ENCODE assay signal across 20 cellular contexts in genomic region chr16:19289805-19290490, GRCh38. TPM values are rescaled to one million over a fixed set of nuclear protein-coding genes. Genes with fewer than 3 reads are reported as not detected.
DNase-seq lines count a peak whose midpoint lies in the region; TF ChIP-seq lines count a peak whose summit lies in the region.
"Had no signal": no experiment of that assay in that cellular context is flagged by ENCODE, and none has a peak within 500 bp of the region (broad histone marks: within the 10 kb centered on the region; RNA-seq: fewer than 3 reads in every experiment).

No MANE protein-coding gene starts in this region.

- peaks cover 53% of the 10 kb centered on the region for H3K4me1 Mint-ChIP-seq in brain
- H3K4me1 Mint-ChIP-seq in nephron progenitor cell = peaks cover 66% of the 10 kb centered on the region

- peak overlapping the region; percentile 53 for H3K27ac ChIP-seq in HUES64 (ENCODE audit: low read depth, low read length)
- no peak overlapping the region for H3K27ac ChIP-seq in effector memory CD4-positive, alpha-beta T cell (ENCODE audit: insufficient read depth, low read length, poor library complexity, severe bottlenecking)
- H3K27ac ChIP-seq: colonic mucosa, sigmoid colon had no signal

- 66% methylated on average over 7 of the region's 7 CpGs for WGBS in HUES64

- H3K27ac Mint-ChIP-seq in brain (peak overlapping the region; percentile 39 to 85 (median 65)), nephron progenitor cell (peak overlapping the region; percentile 96)
- H3K27ac Mint-ChIP-seq: activated CD8-positive, alpha-beta memory T cell treated with anti-CD3 and anti-CD28 coated beads, Interleukin-2, amount 10 ng/mL, durations not matched to agents 7 days and 5 days; HFFc6; T-helper 17 cell had no signal

- no peak for TF ChIP-seq CTCF in brain (conservative IDR thresholded peaks at IDR 0.05)
- no peak for TF ChIP-seq CTCF in nephron progenitor cell (IDR thresholded peaks at IDR 0.05)

- H3K4me3 ChIP-seq in HUES64 (ENCODE audit: low read length) = no peak overlapping the region
- no peak overlapping the region for H3K4me3 ChIP-seq in effector memory CD4-positive, alpha-beta T cell (ENCODE audit: insufficient read depth, low read depth, low read length, poor library complexity, severe bottlenecking)
- H3K4me3 ChIP-seq: colonic mucosa, sigmoid colon had no signal

- no peaks in the 10 kb centered on the region for H3K27me3 ChIP-seq in HUES64 (ENCODE audit: insufficient read depth, low read length)
- no peaks in the 10 kb centered on the region for H3K27me3 ChIP-seq in effector memory CD4-positive, alpha-beta T cell (replicated peaks; ENCODE audit: control insufficient read depth, insufficient read depth, low read length, poor library complexity, severe bottlenecking)
- H3K27me3 ChIP-seq: colonic mucosa, sigmoid colon had no signal

- peak overlapping the region; percentile 46; the same call in 1 of the 2 replicates for H3K9ac ChIP-seq in HUES64 (ENCODE audit: low read depth, low read length)

- DNase-seq in COR-L47 (lab: John Stamatoyannopoulos, UW) (peak; percentile 24), nephron progenitor cell (peak; percentile 23), T-helper 9 cell (no peak), NCI-H2107 (lab: John Stamatoyannopoulos, UW) (no peak), putamen (ENCODE audit: low spot score) (no peak)
- DNase-seq in effector memory CD4-positive, alpha-beta T cell = no peak
- DNase-seq: activated CD4-positive, CD25-positive, alpha-beta regulatory T cell; activated CD8-positive, alpha-beta memory T cell treated with anti-CD3 and anti-CD28 coated beads, Interleukin-2, amount 10 ng/mL, durations not matched to agents 7 days and 5 days; activated gamma-delta T cell treated with Interleukin-2 at 50 U/mL for 16 hours; aorta; colonic mucosa; erythroblast; HFFc6; kidney; mesenchymal stem cell; sigmoid colon; stimulated activated CD4-positive, alpha-beta T cell treated with anti-CD3 and anti-CD28 coated beads, Interleukin-2, amount 100 ng/mL, for 24 hours; T-helper 17 cell had no signal

- H3K9me3 Mint-ChIP-seq in brain = peaks cover 0 to 17% (median 3%) of the 10 kb centered on the region in 5 experiments
- H3K9me3 Mint-ChIP-seq in nephron progenitor cell = no peaks in the 10 kb centered on the region

- H3K4me3 Mint-ChIP-seq in brain = peak overlapping the region in 3 of 5 experiments; percentile 23 to 35 (median 32)
- H3K4me3 Mint-ChIP-seq in nephron progenitor cell = peak overlapping the region; percentile 66
- H3K4me3 Mint-ChIP-seq: activated CD8-positive, alpha-beta memory T cell treated with anti-CD3 and anti-CD28 coated beads, Interleukin-2, amount 10 ng/mL, durations not matched to agents 7 days and 5 days; HFFc6; T-helper 17 cell had no signal

- H3K4me1 ChIP-seq in HUES64 (ENCODE audit: insufficient read depth, low read length) = peaks cover 46% of the 10 kb centered on the region
- no peaks in the 10 kb centered on the region for H3K4me1 ChIP-seq in effector memory CD4-positive, alpha-beta T cell (ENCODE audit: control insufficient read depth, insufficient read depth, low read length, poor library complexity, severe bottlenecking)
- H3K4me1 ChIP-seq: colonic mucosa, sigmoid colon had no signal

- H3K36me3 ChIP-seq in HUES64 (ENCODE audit: insufficient read depth, low read length) = no peaks in the 10 kb centered on the region
- no peaks in the 10 kb centered on the region for H3K36me3 ChIP-seq in effector memory CD4-positive, alpha-beta T cell (ENCODE audit: control insufficient read depth, insufficient read depth, low read length)
- H3K36me3 ChIP-seq: colonic mucosa, sigmoid colon had no signal

- H3K27me3 Mint-ChIP-seq in brain = peaks cover 13% of the 10 kb centered on the region
- H3K27me3 Mint-ChIP-seq in nephron progenitor cell (ENCODE audit: low read depth, poor library complexity) = peaks cover 6% of the 10 kb centered on the region
- H3K27me3 Mint-ChIP-seq: activated CD8-positive, alpha-beta memory T cell treated with anti-CD3 and anti-CD28 coated beads, Interleukin-2, amount 10 ng/mL, durations not matched to agents 7 days and 5 days had no signal

- H3K9me3 ChIP-seq in HUES64 (ENCODE audit: insufficient read depth, low read depth, low read length) = no peaks in the 10 kb centered on the region
- H3K9me3 ChIP-seq in effector memory CD4-positive, alpha-beta T cell (ENCODE audit: control insufficient read depth, low read length) = no peaks in the 10 kb centered on the region
- H3K9me3 ChIP-seq: colonic mucosa, sigmoid colon had no signal

- H3K36me3 Mint-ChIP-seq in brain (no peaks in the 10 kb centered on the region), nephron progenitor cell (ENCODE audit: low read depth) (no peaks in the 10 kb centered on the region)
- H3K36me3 Mint-ChIP-seq: activated CD8-positive, alpha-beta memory T cell treated with anti-CD3 and anti-CD28 coated beads, Interleukin-2, amount 10 ng/mL, durations not matched to agents 7 days and 5 days had no signal

RNA-seq across cellular contexts. Expression of gene CLEC19A, which starts 4.4 kb away (rescaled TPM):
- polyA plus RNA-seq in HUES64 (2013, experiment 1 of 2) = 0.30 TPM
- 1.1 TPM for polyA plus RNA-seq in HUES64 (2013, experiment 2 of 2)
- polyA plus RNA-seq in brain (ENCODE audit: insufficient read depth, low read depth, low replicate concordance) = not detected
- polyA plus RNA-seq: aorta, sigmoid colon had no signal

Comparison
In these comparisons a context has a peak if more than half of its experiments do, and no peak if none do; other contexts are left out.
1. DNase-seq: peak in COR-L47 (single experiment) and nephron progenitor cell (single experiment); none in T-helper 9 cell (single experiment), NCI-H2107 (single experiment), putamen (single experiment) and effector memory CD4-positive, alpha-beta T cell (0 of 3).